ENCODE assay signal across 34 cellular contexts in genomic region chr17:61848247-61848646, GRCh38.
"Had no signal": no experiment of that assay in that cellular context is flagged by ENCODE, and none has a peak within 500 bp of the region (broad histone marks: within the 10 kb centered on the region; RNA-seq: fewer than 3 reads in every experiment).

No MANE protein-coding gene starts in this region.

- DNase-seq: Karpas-422, Kasumi-1, MG63, MM.1S, MV-4-11, NCI-H1048, NCI-H1092, NCI-H1092 treated with DMSO at 0.1 percent for 48 hours, NCI-H1105, NCI-H1105 treated with DMSO at 0.1 percent for 48 hours, NCI-H1417, NCI-H1417 treated with DMSO at 0.1 percent for 48 hours, NCI-H1436, NCI-H1436 treated with DMSO at 0.1 percent for 48 hours, NCI-H146, NCI-H1694, NCI-H1694 treated with DMSO at 0.1 percent for 48 hours, NCI-H187, NCI-H187 treated with DMSO at 0.1 percent for 48 hours, NCI-H1930, NCI-H2029, NCI-H2029 treated with DMSO at 0.1 percent for 48 hours, NCI-H2081, NCI-H2081 treated with DMSO at 0.1 percent for 48 hours, NCI-H2107, NCI-H2171, NCI-H2171 treated with DMSO at 0.1 percent for 48 hours, NCI-H2227 treated with DMSO at 0.1 percent for 48 hours, NCI-H226, NCI-H345, NCI-H446, NCI-H446 treated with DMSO at 0.1 percent for 48 hours, NCI-H510A, NCI-H510A treated with DMSO at 0.1 percent for 48 hours had no signal

- H3K27me3 ChIP-seq: MG63 had no signal

- H3K4me3 ChIP-seq: MG63 had no signal

- H3K9me3 ChIP-seq: MG63 had no signal
